In the genomic region with DNA sequence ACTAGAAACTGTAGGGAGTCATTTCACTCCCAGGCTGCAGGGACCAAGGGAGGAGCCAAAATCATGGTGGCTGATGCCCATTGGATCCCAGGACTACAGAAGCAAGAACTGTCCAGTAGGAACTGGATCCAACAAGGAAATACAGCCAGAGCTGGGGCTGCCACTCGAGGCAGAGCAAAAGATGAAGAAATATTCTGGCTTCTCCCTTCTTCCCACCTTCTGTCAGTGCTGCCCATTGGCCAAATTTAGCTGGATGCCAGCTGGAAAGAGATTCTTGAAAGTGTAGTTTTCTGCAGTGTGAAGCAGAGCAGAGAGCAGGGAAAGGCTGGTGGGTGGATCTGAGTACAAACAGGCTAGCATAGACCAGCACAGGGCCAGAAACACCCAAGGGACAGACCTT, we compare ENCODE assay signal across 18 cellular contexts. TPM values are rescaled to one million over a fixed set of nuclear protein-coding genes. Genes with fewer than 3 reads are reported as not detected.
DNase-seq lines count a peak whose midpoint lies in the region; TF ChIP-seq lines count a peak whose summit lies in the region.
"Had no signal": no experiment of that assay in that cellular context is flagged by ENCODE, and none has a peak within 500 bp of the region (broad histone marks: within the 10 kb centered on the region; RNA-seq: fewer than 3 reads in every experiment).

No MANE protein-coding gene starts in this region.

- H3K27me3 ChIP-seq in mesendoderm (ENCODE audit: insufficient read depth, low read length, poor library complexity), result no peaks in the 10 kb centered on the region
- H3K27me3 ChIP-seq in breast epithelium, result no peaks in the 10 kb centered on the region
- H3K27me3 ChIP-seq in mammary epithelial cell (ENCODE audit: insufficient read depth, low read length), result no peaks in the 10 kb centered on the region
- H3K27me3 ChIP-seq: Peyer's patch had no signal

- DNase-seq in NCI-H446 treated with DMSO at 0.1 percent for 48 hours (lab: John Stamatoyannopoulos, UW) (peak; percentile 93), cerebellum (ENCODE audit: low spot score) (peak; percentile 65), mesendoderm (peak; percentile 53), superior temporal gyrus (ENCODE audit: extremely low spot score) (peak; percentile 63), breast epithelium (ENCODE audit: low spot score in 2 of 2) (no peak), mammary epithelial cell (no peak), HUDEP-2 (lab: John Stamatoyannopoulos, UW; ENCODE audit: unreplicated experiment in 76 of 76) (no peak)
- DNase-seq: DMS79 treated with DMSO at 0.1 percent for 48 hours, GOT3, NCI-H1105 treated with DMSO at 0.1 percent for 48 hours, NCI-H2029 treated with DMSO at 0.1 percent for 48 hours, NCI-H226, NCI-H524 treated with DMSO at 0.1 percent for 48 hours, Peyer's patch had no signal

- no peak overlapping the region for H4K5ac ChIP-seq in mesendoderm (ENCODE audit: low read length)

- no peak overlapping the region for H2BK120ac ChIP-seq in mesendoderm (ENCODE audit: low read depth, low read length)

- in situ Hi-C loops in mammary epithelial cell (cut with MboI; ENCODE audit: low sequenced_read_pairs in 2 of 2), result no loop called here

- WGBS in mesendoderm (ENCODE audit: extremely low coverage, insufficient coverage, low lambda C conversion rate), result no CpG with 5 or more reads among the region's 1 CpG
- WGBS in mammary epithelial cell (ENCODE audit: low coverage, missing lambda C conversion rate), result 0% methylated on average over 1 of the region's 1 CpG

- TF ChIP-seq CTCF in breast epithelium (IDR thresholded peaks at IDR 0.05) (no peak), mammary epithelial cell (conservative IDR thresholded peaks at IDR 0.05 in 1 of 2, IDR thresholded peaks at IDR 0.05 in 1 of 2; ENCODE audit: extremely low read depth in 1 of 2, insufficient read depth in 1 of 2, low read depth in 1 of 2, low read length in 2 of 2) (no peak)

- H3K18ac ChIP-seq in mesendoderm (ENCODE audit: low read length), result no peak overlapping the region

- no TSS peak for BruUV-seq in mammary epithelial cell (replicated peaks; lab: Mats Ljungman, UMichigan)

- dilution Hi-C loops in mammary epithelial cell (cut with HindIII; ENCODE audit: low sequenced_read_pairs), result no loop called here

- H3K9ac ChIP-seq in mesendoderm (ENCODE audit: low read length), result no peak overlapping the region
- H3K9ac ChIP-seq in mammary epithelial cell (ENCODE audit: insufficient read depth, low read length), result no peak overlapping the region

- no peak overlapping the region for H2BK15ac ChIP-seq in mesendoderm (replicated peaks; ENCODE audit: low read depth)

- H2AK5ac ChIP-seq in mesendoderm (ENCODE audit: low read length), result no peak overlapping the region

- no peak overlapping the region for H2AFZ ChIP-seq in mammary epithelial cell (ENCODE audit: low read depth, low read length)

- TF ChIP-seq POLR2A in breast epithelium (IDR thresholded peaks at IDR 0.05), result no peak

- H3K27ac ChIP-seq in mesendoderm (ENCODE audit: low read depth, low read length), result no peak overlapping the region
- no peak overlapping the region for H3K27ac ChIP-seq in breast epithelium
- no peak overlapping the region for H3K27ac ChIP-seq in mammary epithelial cell (ENCODE audit: insufficient read depth, low read depth, low read length)
- H3K27ac ChIP-seq: A549, Peyer's patch, SJSA1 had no signal

- H3K4me3 ChIP-seq in mesendoderm (ENCODE audit: low read length), result no peak overlapping the region
- no peak overlapping the region for H3K4me3 ChIP-seq in breast epithelium
- no peak overlapping the region for H3K4me3 ChIP-seq in mammary epithelial cell (replicated peaks in 1 of 3; ENCODE audit: insufficient read depth in 1 of 3, low read depth in 2 of 3, low read length in 3 of 3)
- H3K4me3 ChIP-seq: A549, GM12878, Peyer's patch, SJSA1 had no signal

- no peak overlapping the region for H2BK5ac ChIP-seq in mesendoderm (ENCODE audit: low read length)

- CTCF ChIA-PET in mammary epithelial cell (lab: Charles Lee; ENCODE audit: low non-redundant PET), result no interaction called here

- intact Hi-C loops in breast epithelium (cut with DNase I; ENCODE audit: low total_unique reads) (no loop called here), mammary epithelial cell (cut with micrococcal nuclease) (no loop called here)

- H3K9me3 ChIP-seq in breast epithelium, result no peaks in the 10 kb centered on the region
- no peaks in the 10 kb centered on the region for H3K9me3 ChIP-seq in mammary epithelial cell (replicated peaks; ENCODE audit: insufficient read depth, low read length)
- H3K9me3 ChIP-seq: A549, Peyer's patch, SJSA1 had no signal

- H3K4me1 ChIP-seq in mesendoderm (ENCODE audit: control insufficient read depth, low read depth, low read length) (peaks cover 1% of the 10 kb centered on the region), breast epithelium (no peaks in the 10 kb centered on the region), mammary epithelial cell (ENCODE audit: insufficient read depth, low read length) (no peaks in the 10 kb centered on the region)
- H3K4me1 ChIP-seq: A549, Peyer's patch had no signal

- no peak overlapping the region for H4K8ac ChIP-seq in mesendoderm (ENCODE audit: low read depth, low read length)

- no peak overlapping the region for H3K23ac ChIP-seq in mesendoderm (ENCODE audit: low read length)

- no peaks in the 10 kb centered on the region for H3K79me2 ChIP-seq in mesendoderm (ENCODE audit: control insufficient read depth, insufficient read depth, low read length)
- no peaks in the 10 kb centered on the region for H3K79me2 ChIP-seq in mammary epithelial cell (ENCODE audit: insufficient read depth, low read length)

- H3K4me2 ChIP-seq in mesendoderm (ENCODE audit: low read length) (no peak overlapping the region), mammary epithelial cell (ENCODE audit: insufficient read depth, low read depth, low read length) (no peak overlapping the region)
- H3K4me2 ChIP-seq: A549 had no signal

- no peaks in the 10 kb centered on the region for H3K36me3 ChIP-seq in mesendoderm (ENCODE audit: control insufficient read depth, insufficient read depth, low read length)
- no peaks in the 10 kb centered on the region for H3K36me3 ChIP-seq in breast epithelium
- no peaks in the 10 kb centered on the region for H3K36me3 ChIP-seq in mammary epithelial cell (ENCODE audit: insufficient read depth, low read length)
- H3K36me3 ChIP-seq: Peyer's patch, SJSA1 had no signal

- H3K56ac ChIP-seq in mesendoderm (ENCODE audit: low read length), result no peak overlapping the region

- no peaks in the 10 kb centered on the region for H3K79me1 ChIP-seq in mesendoderm (ENCODE audit: low read length)

- no peak overlapping the region for H3K4ac ChIP-seq in mesendoderm (ENCODE audit: low read depth, low read length)

- no peaks in the 10 kb centered on the region for H4K20me1 ChIP-seq in mammary epithelial cell (ENCODE audit: insufficient read depth, low read length)

RNA-seq across cellular contexts. Expression of a gene that starts 45.6 kb away (rescaled TPM):
- total RNA-seq in cerebellum (34.8 TPM), breast epithelium (10 to 100 TPM; 38.3 to 61.6 (median 53.6) TPM), mammary epithelial cell (10 to 100 TPM; 30.7 to 46.5 TPM)
- 45.4 TPM for polyA plus RNA-seq in mesendoderm (2013, experiment 1 of 2)
- polyA plus RNA-seq in mesendoderm (2013, experiment 2 of 2), result 39.6 TPM
- 51.7 TPM for polyA plus RNA-seq in mammary epithelial cell
- polyA minus RNA-seq in mammary epithelial cell, result 27.2 TPM

RNA-seq across cellular contexts. Expression of a gene that starts 52.4 kb away (rescaled TPM):
- 12.9 TPM for total RNA-seq in cerebellum
- polyA plus RNA-seq in mesendoderm (2013, experiment 1 of 2), result 3.8 TPM
- polyA plus RNA-seq in mesendoderm (2013, experiment 2 of 2), result 3.4 TPM
- 10 to 100 TPM in 2 of 3 donors, 1 to 10 TPM in 1; 5.6 to 16.1 (median 16.0) TPM for total RNA-seq in breast epithelium
- 1 to 10 TPM; 6.8 to 7.3 TPM for total RNA-seq in mammary epithelial cell
- polyA plus RNA-seq in mammary epithelial cell, result 13.5 TPM
- 46.9 TPM for polyA minus RNA-seq in mammary epithelial cell
- total RNA-seq: OCI-LY7 had no signal

Comparison
In these comparisons a context has a peak if more than half of its experiments do, and no peak if none do; other contexts are left out.
1. DNase-seq: peak in NCI-H446 treated with DMSO at 0.1 percent for 48 hours (single experiment), cerebellum (single experiment), mesendoderm (single experiment) and superior temporal gyrus (single experiment); none in breast epithelium (0 of 2), mammary epithelial cell (single experiment) and HUDEP-2 (0 of 76).